In genomic region chrX:46953597-46953996, GRCh38 we compare ENCODE assay signal across 7 cellular contexts. TPM values are rescaled to one million over a fixed set of nuclear protein-coding genes. Genes with fewer than 3 reads are reported as not detected.
DNase-seq lines count a peak whose midpoint lies in the region; ATAC-seq and TF ChIP-seq lines count a peak whose summit lies in the region.

No MANE protein-coding gene starts in this region.

- H3K27ac Mint-ChIP-seq in endodermal cell, result peak overlapping the region; percentile 93
- H3K27ac Mint-ChIP-seq in naive thymus-derived CD4-positive, alpha-beta T cell, result no peak overlapping the region
- H3K27ac Mint-ChIP-seq in CD14-positive monocyte, result peak overlapping the region in 2 of 7 donors; percentile 23 to 25
- H3K27ac Mint-ChIP-seq in T-cell, result no peak overlapping the region

- no peaks in the 10 kb centered on the region for H3K9me3 ChIP-seq in endodermal cell (ENCODE audit: control insufficient read depth, low read length)
- H3K9me3 ChIP-seq in naive thymus-derived CD4-positive, alpha-beta T cell (ENCODE audit: control insufficient read depth in 2 of 3, low read length in 3 of 3), result no peaks in the 10 kb centered on the region

- peak overlapping the region; percentile 93 for H3K27ac ChIP-seq in endodermal cell (ENCODE audit: low read depth, low read length)
- H3K27ac ChIP-seq in naive thymus-derived CD4-positive, alpha-beta T cell (ENCODE audit: low read depth, low read length), result no peak overlapping the region

- ATAC-seq in GM21381 (IDR thresholded peaks at IDR 0.05; ENCODE audit: unreplicated experiment) (peak; percentile 36), HG03565 (IDR thresholded peaks at IDR 0.05; ENCODE audit: unreplicated experiment) (peak; percentile 28), sciatic nerve (peak; percentile 91), T-cell (replicated peaks in 1 of 4) (no peak)
- ATAC-seq in naive thymus-derived CD4-positive, alpha-beta T cell, result no peak

- H3K4me1 Mint-ChIP-seq in endodermal cell, result peaks cover 32% of the 10 kb centered on the region
- H3K4me1 Mint-ChIP-seq in naive thymus-derived CD4-positive, alpha-beta T cell, result no peaks in the 10 kb centered on the region
- peaks cover 14% of the 10 kb centered on the region for H3K4me1 Mint-ChIP-seq in CD14-positive monocyte
- peaks cover 0 to 1% (median 0%) of the 10 kb centered on the region in 3 donors for H3K4me1 Mint-ChIP-seq in T-cell

- intact Hi-C loops in sciatic nerve (cut with DNase I), result no loop called here
- intact Hi-C loops in naive thymus-derived CD4-positive, alpha-beta T cell (cut with micrococcal nuclease), result no loop called here
- intact Hi-C loops in CD14-positive monocyte (cut with micrococcal nuclease), result no loop called here

- 0 to 6% methylated on average over 2 of the region's 2 CpGs for WGBS in endodermal cell (ENCODE audit: insufficient coverage in 1 of 2, insufficient read length in 1 of 2), 2 experiments

- no peak for TF ChIP-seq CTCF in endodermal cell (conservative IDR thresholded peaks at IDR 0.05)
- TF ChIP-seq CTCF in CD14-positive monocyte (IDR thresholded peaks at IDR 0.05), result no peak

- peak overlapping the region; percentile 65 for H3K4me3 ChIP-seq in endodermal cell (ENCODE audit: low read length)
- no peak overlapping the region for H3K4me3 ChIP-seq in naive thymus-derived CD4-positive, alpha-beta T cell (ENCODE audit: low read length)

- POLR2A ChIA-PET in naive thymus-derived CD4-positive, alpha-beta T cell (lab: Charles Lee), result no interaction called here
- POLR2A ChIA-PET in T-cell (lab: Charles Lee), result no interaction called here

- peaks cover 3% of the 10 kb centered on the region for H3K4me1 ChIP-seq in endodermal cell (ENCODE audit: control insufficient read depth, insufficient read depth, low read length)
- H3K4me1 ChIP-seq in naive thymus-derived CD4-positive, alpha-beta T cell (ENCODE audit: control insufficient read depth in 2 of 2, insufficient read depth in 2 of 2, low read length in 2 of 2), result no peaks in the 10 kb centered on the region

- H3K4me3 Mint-ChIP-seq in endodermal cell (peak overlapping the region; percentile 32), CD14-positive monocyte (no peak overlapping the region), T-cell (no peak overlapping the region)
- H3K4me3 Mint-ChIP-seq in naive thymus-derived CD4-positive, alpha-beta T cell, result no peak overlapping the region

- peak; percentile 53 for DNase-seq in endodermal cell
- DNase-seq in sciatic nerve (ENCODE audit: low spot score), result no peak
- no peak for DNase-seq in naive thymus-derived CD4-positive, alpha-beta T cell
- DNase-seq in CD14-positive monocyte (ENCODE audit: low spot score), result no peak
- no peak for DNase-seq in T-cell

- H3K27me3 Mint-ChIP-seq in endodermal cell (ENCODE audit: insufficient read depth), result no peaks in the 10 kb centered on the region
- H3K27me3 Mint-ChIP-seq in naive thymus-derived CD4-positive, alpha-beta T cell, result peaks cover 0 to 7% (median 3%) of the 10 kb centered on the region in 5 donors
- H3K27me3 Mint-ChIP-seq in CD14-positive monocyte (ENCODE audit: low read depth in 3 of 3), result peaks cover 0 to 6% (median 0%) of the 10 kb centered on the region in 3 donors
- peaks cover 3 to 18% of the 10 kb centered on the region in 2 donors for H3K27me3 Mint-ChIP-seq in T-cell

- H3K27me3 ChIP-seq in endodermal cell (ENCODE audit: control insufficient read depth, insufficient read depth, low read length, poor library complexity, severe bottlenecking), result no peaks in the 10 kb centered on the region
- H3K27me3 ChIP-seq in naive thymus-derived CD4-positive, alpha-beta T cell (ENCODE audit: control insufficient read depth in 2 of 2, insufficient read depth in 2 of 2, low read length in 2 of 2), result no peaks in the 10 kb centered on the region

- H3K36me3 Mint-ChIP-seq in endodermal cell (ENCODE audit: low read depth) (no peaks in the 10 kb centered on the region), CD14-positive monocyte (no peaks in the 10 kb centered on the region), T-cell (no peaks in the 10 kb centered on the region)
- no peaks in the 10 kb centered on the region for H3K36me3 Mint-ChIP-seq in naive thymus-derived CD4-positive, alpha-beta T cell

- H3K9ac ChIP-seq in endodermal cell (ENCODE audit: extremely low read depth, low read length, poor library complexity, severe bottlenecking), result peak overlapping the region; percentile 77

- H3K9me3 Mint-ChIP-seq in endodermal cell (peaks cover 43% of the 10 kb centered on the region), CD14-positive monocyte (no peaks in the 10 kb centered on the region), T-cell (no peaks in the 10 kb centered on the region)
- H3K9me3 Mint-ChIP-seq in naive thymus-derived CD4-positive, alpha-beta T cell, result no peaks in the 10 kb centered on the region

- no peaks in the 10 kb centered on the region for H3K36me3 ChIP-seq in endodermal cell (ENCODE audit: control insufficient read depth, insufficient read depth, low read length)
- H3K36me3 ChIP-seq in naive thymus-derived CD4-positive, alpha-beta T cell (ENCODE audit: control insufficient read depth in 2 of 3, insufficient read depth in 3 of 3, low read length in 3 of 3), result no peaks in the 10 kb centered on the region

- CTCF ChIA-PET in naive thymus-derived CD4-positive, alpha-beta T cell (lab: Charles Lee), result no interaction called here
- CTCF ChIA-PET in T-cell (lab: Charles Lee), result no interaction called here

RNA-seq across cellular contexts. Expression of gene JADE3, which starts 41.4 kb away (rescaled TPM):
- total RNA-seq in endodermal cell, result 10 to 100 TPM; 26.4 to 31.3 TPM
- polyA plus RNA-seq in endodermal cell (2013, experiment 1 of 2), result 15.4 TPM
- 15.9 TPM for polyA plus RNA-seq in endodermal cell (2013, experiment 2 of 2)
- total RNA-seq in sciatic nerve, result 7.4 TPM
- 1 to 10 TPM in 1 of 5 experiments, under 1 TPM in 4; 0.11 to 1.3 (median 0.22) TPM for total RNA-seq in naive thymus-derived CD4-positive, alpha-beta T cell
- polyA plus RNA-seq in naive thymus-derived CD4-positive, alpha-beta T cell, result under 1 TPM in 1 of 2 donors, not detected in 1; 0.05 TPM
- polyA plus RNA-seq in CD14-positive monocyte, result under 1 TPM; 0.03 to 0.19 TPM
- 1 to 10 TPM in 3 of 5 donors, under 1 TPM in 2; 0.21 to 1.3 (median 1.0) TPM for total RNA-seq in T-cell

Comparison
In these comparisons a context has a peak if more than half of its experiments do, and no peak if none do; other contexts are left out.
1. ATAC-seq: peak in GM21381 (single experiment), HG03565 (single experiment) and sciatic nerve (single experiment); none in naive thymus-derived CD4-positive, alpha-beta T cell (single experiment) and T-cell (0 of 4).